Comparison of ENCODE assay signal across 10 cellular contexts in genomic region chr20:1467082-1467354, GRCh38. TPM values are rescaled to one million over a fixed set of nuclear protein-coding genes. Genes with fewer than 3 reads are reported as not detected.
DNase-seq lines count a peak whose midpoint lies in the region; ATAC-seq and TF ChIP-seq lines count a peak whose summit lies in the region.
"Had no signal": no experiment of that assay in that cellular context is flagged by ENCODE, and none has a peak within 500 bp of the region (broad histone marks: within the 10 kb centered on the region; RNA-seq: fewer than 3 reads in every experiment).

No MANE protein-coding gene starts in this region.

- TF ChIP-seq CTCF in heart left ventricle (IDR thresholded peaks at IDR 0.05) (peak in 2 of 12 donors; percentile 7 to 27), ascending aorta (IDR thresholded peaks at IDR 0.05) (no peak), upper lobe of right lung (IDR thresholded peaks at IDR 0.05) (no peak)

- peak overlapping the region; percentile 48 to 58 for H3K9ac ChIP-seq in mucosa of rectum (ENCODE audit: low read depth in 1 of 2, low read length in 2 of 2)

- DNase-seq in heart left ventricle (no peak), left ventricle myocardium superior (no peak), ascending aorta (ENCODE audit: low spot score in 2 of 2) (no peak), upper lobe of right lung (no peak), hippocampal formation (lab: John Stamatoyannopoulos, UW) (no peak), HK-2 (ENCODE audit: unreplicated experiment) (no peak), NCI-H524 (lab: John Stamatoyannopoulos, UW) (no peak)

- no peak for ATAC-seq in heart left ventricle
- no peak for ATAC-seq in left ventricle myocardium superior
- no peak for ATAC-seq in upper lobe of right lung

- H3K4me1 ChIP-seq in heart left ventricle (peaks cover 5 to 71% (median 28%) of the 10 kb centered on the region in 12 donors), ascending aorta (peaks cover 14 to 35% of the 10 kb centered on the region in 2 donors), mucosa of rectum (ENCODE audit: control insufficient read depth in 2 of 2, insufficient read depth in 2 of 2, low read length in 2 of 2) (peaks cover 36 to 46% of the 10 kb centered on the region in 2 donors), upper lobe of right lung (peaks cover 25% of the 10 kb centered on the region)

- no peaks in the 10 kb centered on the region for H3K9me3 ChIP-seq in heart left ventricle
- no peaks in the 10 kb centered on the region for H3K9me3 ChIP-seq in ascending aorta
- no peaks in the 10 kb centered on the region for H3K9me3 ChIP-seq in mucosa of rectum (ENCODE audit: control insufficient read depth in 2 of 2, low read length in 2 of 2)
- H3K9me3 ChIP-seq in upper lobe of right lung, result no peaks in the 10 kb centered on the region

- no peaks in the 10 kb centered on the region for H3K27me3 ChIP-seq in heart left ventricle
- no peaks in the 10 kb centered on the region for H3K27me3 ChIP-seq in ascending aorta
- no peaks in the 10 kb centered on the region for H3K27me3 ChIP-seq in mucosa of rectum (ENCODE audit: control insufficient read depth in 2 of 2, insufficient read depth in 2 of 2, low read length in 2 of 2)
- no peaks in the 10 kb centered on the region for H3K27me3 ChIP-seq in upper lobe of right lung

- H3K4me3 ChIP-seq in heart left ventricle (peak overlapping the region in 10 of 12 donors; percentile 74 to 99 (median 93)), ascending aorta (peak overlapping the region; percentile 67 to 81), mucosa of rectum (ENCODE audit: low read length in 2 of 2) (peak overlapping the region; percentile 68 to 75), upper lobe of right lung (peak overlapping the region; percentile 81)

- WGBS in heart left ventricle, 4 donors, result 3 to 5% (median 4%) methylated on average over 6 to 7 of the region's 7 CpGs

- no peak for TF ChIP-seq POLR2A in heart left ventricle (IDR thresholded peaks at IDR 0.05)

- H3K36me3 ChIP-seq in heart left ventricle (peaks cover 0 to 34% (median 18%) of the 10 kb centered on the region in 9 donors), ascending aorta (peaks cover 0 to 19% of the 10 kb centered on the region in 2 donors), mucosa of rectum (ENCODE audit: control insufficient read depth in 2 of 2, insufficient read depth in 2 of 2, low read length in 2 of 2) (peaks cover 11 to 22% of the 10 kb centered on the region in 2 donors), upper lobe of right lung (peaks cover 19% of the 10 kb centered on the region)

- intact Hi-C loops in heart left ventricle (cut with DNase I), result loop anchor here in 5 of 10 donors (2.0 to 10.0 kb wide), 5 partner anchors 75 to 662 kb away; partner anchors contain the start of genes PSMF1 (in 3 of the 5) and FKBP1A (in 2 of the 5)
- intact Hi-C loops in left ventricle myocardium superior (cut with micrococcal nuclease), result no loop called here
- intact Hi-C loops in ascending aorta (cut with DNase I), result loop anchor here (2.0 to 10.0 kb wide), 8 partner anchors 154 to 1188 kb away; partner anchors contain the start of genes FAM110A, NOP56 and SRXN1
- intact Hi-C loops in upper lobe of right lung (cut with DNase I), result no loop called here

- H3K27ac ChIP-seq in heart left ventricle, result peak overlapping the region in 10 of 12 donors; percentile 2 to 96 (median 85)
- peak overlapping the region; percentile 37 to 80 for H3K27ac ChIP-seq in ascending aorta
- H3K27ac ChIP-seq in mucosa of rectum (ENCODE audit: low read depth in 2 of 2, low read length in 2 of 2), result peak overlapping the region; percentile 82 to 85
- peak overlapping the region; percentile 80 for H3K27ac ChIP-seq in upper lobe of right lung

RNA-seq across cellular contexts. Expression of gene NSFL1C, which starts 0.4 kb away (rescaled TPM):
- 10 to 100 TPM; 27.9 to 66.6 (median 62.1) TPM for total RNA-seq in heart left ventricle
- 10 to 100 TPM; 30.6 to 55.8 TPM for polyA plus RNA-seq in heart left ventricle
- total RNA-seq in left ventricle myocardium superior, result 59.9 TPM
- 58.5 TPM for total RNA-seq in ascending aorta
- total RNA-seq in upper lobe of right lung, result 73.4 TPM

RNA-seq across cellular contexts. Expression of gene SIRPB2, which starts 24.2 kb away (rescaled TPM):
- total RNA-seq in heart left ventricle, result 10 to 100 TPM in 1 of 9 donors, 1 to 10 TPM in 6, under 1 TPM in 2; 0.74 to 11.9 (median 2.4) TPM
- 1 to 10 TPM; 1.5 to 2.1 TPM for polyA plus RNA-seq in heart left ventricle
- 3.5 TPM for total RNA-seq in left ventricle myocardium superior
- 8.6 TPM for total RNA-seq in ascending aorta
- 14.3 TPM for total RNA-seq in upper lobe of right lung
- total RNA-seq: Daoy, H4 had no signal
